17 cellular contexts compared by ENCODE assay signal in the genomic region with DNA sequence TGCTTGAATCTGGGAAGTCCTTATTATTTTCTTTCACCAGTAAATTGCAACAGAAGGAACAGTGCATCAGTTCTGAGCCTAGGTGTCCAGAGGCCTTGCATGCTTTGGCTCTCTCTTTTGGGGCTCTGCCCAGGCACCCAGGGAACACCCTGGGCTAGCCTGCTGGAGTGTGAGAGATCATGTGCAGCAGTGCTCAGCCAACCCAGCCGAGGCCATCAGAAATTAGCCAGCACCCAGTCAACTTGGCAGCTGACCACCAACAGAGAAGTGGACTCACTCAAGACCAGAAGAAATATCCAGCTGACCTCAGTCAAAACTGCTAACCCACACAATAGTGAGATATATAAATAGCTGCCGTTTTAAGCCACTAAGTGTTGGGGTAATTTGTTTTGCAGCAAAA. TPM values are rescaled to one million over a fixed set of nuclear protein-coding genes. Genes with fewer than 3 reads are reported as not detected.
DNase-seq lines count a peak whose midpoint lies in the region; ATAC-seq and TF ChIP-seq lines count a peak whose summit lies in the region.
"Had no signal": no experiment of that assay in that cellular context is flagged by ENCODE, and none has a peak within 500 bp of the region (broad histone marks: within the 10 kb centered on the region; RNA-seq: fewer than 3 reads in every experiment).

No MANE protein-coding gene starts in this region.

- POLR2A ChIA-PET in PC-3 (lab: Charles Lee; ENCODE audit: unreplicated experiment), result no interaction called here

- H3K4me3 ChIP-seq in PC-3 (ENCODE audit: low read length), result no peak overlapping the region
- no peak overlapping the region for H3K4me3 ChIP-seq in lower lobe of right lung
- no peak overlapping the region for H3K4me3 ChIP-seq in subcutaneous abdominal adipose tissue (ENCODE audit: low read depth in 1 of 5, low read length in 5 of 5)
- H3K4me3 ChIP-seq: dorsolateral prefrontal cortex, prostate gland had no signal

- H3K36me3 ChIP-seq in PC-3 (ENCODE audit: low read depth, low read length), result no peaks in the 10 kb centered on the region
- H3K36me3 ChIP-seq in lower lobe of right lung, result no peaks in the 10 kb centered on the region
- H3K36me3 ChIP-seq in subcutaneous abdominal adipose tissue (ENCODE audit: control insufficient read depth in 5 of 5, insufficient read depth in 5 of 5, low read length in 5 of 5), result no peaks in the 10 kb centered on the region
- H3K36me3 ChIP-seq: prostate gland had no signal

- no peaks in the 10 kb centered on the region for H3K79me2 ChIP-seq in PC-3 (ENCODE audit: low read length)

- BruUV-seq in PC-3 (replicated peaks; lab: Mats Ljungman, UMichigan), result no TSS peak

- no peaks in the 10 kb centered on the region for H4K20me1 ChIP-seq in PC-3 (ENCODE audit: low read length)

- no peaks in the 10 kb centered on the region for H3K9me3 ChIP-seq in PC-3 (ENCODE audit: low read length)
- no peaks in the 10 kb centered on the region for H3K9me3 ChIP-seq in lower lobe of right lung
- no peaks in the 10 kb centered on the region for H3K9me3 ChIP-seq in subcutaneous abdominal adipose tissue (ENCODE audit: control insufficient read depth in 5 of 5, low read length in 5 of 5)
- H3K9me3 ChIP-seq: prostate gland had no signal

- H3K27ac ChIP-seq in PC-3 (ENCODE audit: low read length) (peak overlapping the region; percentile 56; the same call in 1 of the 2 replicates), lower lobe of right lung (no peak overlapping the region), subcutaneous abdominal adipose tissue (ENCODE audit: low read depth, low read length) (peak overlapping the region; percentile 41)
- H3K27ac ChIP-seq: dorsolateral prefrontal cortex, prostate gland had no signal

- CTCF ChIA-PET in PC-3 (lab: Charles Lee), result no interaction called here

- peaks cover 33% of the 10 kb centered on the region for H3K4me1 ChIP-seq in PC-3 (ENCODE audit: insufficient read depth, low read length)
- H3K4me1 ChIP-seq in lower lobe of right lung, result peaks cover 41% of the 10 kb centered on the region
- H3K4me1 ChIP-seq in subcutaneous abdominal adipose tissue (ENCODE audit: control insufficient read depth in 5 of 5, insufficient read depth in 5 of 5, low read length in 5 of 5), result peaks cover 20 to 48% (median 38%) of the 10 kb centered on the region in 5 donors
- H3K4me1 ChIP-seq: prostate gland had no signal

- no peak overlapping the region for H3K4me2 ChIP-seq in PC-3 (ENCODE audit: low read length)

- H3F3A ChIP-seq in PC-3 (ENCODE audit: low read length, unreplicated experiment), result no peaks in the 10 kb centered on the region

- DNase-seq in PC-3 (no peak), fibroblast of gingiva (ENCODE audit: low read depth) (peak; percentile 73), lower lobe of right lung (no peak), T-helper 9 cell (no peak), activated T-cell treated with anti-CD3 and anti-CD28 coated beads for 4 hours (no peak), COLO668 (lab: John Stamatoyannopoulos, UW; ENCODE audit: unreplicated experiment) (no peak)
- DNase-seq: activated effector memory CD4-positive, alpha-beta T cell treated with anti-CD3 and anti-CD28 coated beads, Interleukin-2, amount 50 U/mL, for 16 hours; anterior cingulate cortex; naive thymus-derived CD8-positive, alpha-beta T cell; NCI-H1436 treated with DMSO at 0.1 percent for 48 hours; SHP77 treated with DMSO at 0.1 percent for 48 hours had no signal

- H2AFZ ChIP-seq in PC-3 (ENCODE audit: low read length), result no peak overlapping the region

- H3K9me2 ChIP-seq in PC-3 (replicated peaks; ENCODE audit: low read length), result no peaks in the 10 kb centered on the region

- H3K9ac ChIP-seq in PC-3 (ENCODE audit: low read length), result no peak overlapping the region
- no peak overlapping the region for H3K9ac ChIP-seq in subcutaneous abdominal adipose tissue (ENCODE audit: low read length in 5 of 5)

- H3K27me3 ChIP-seq in PC-3 (ENCODE audit: low read length), result no peaks in the 10 kb centered on the region
- no peaks in the 10 kb centered on the region for H3K27me3 ChIP-seq in lower lobe of right lung (ENCODE audit: low read depth)
- no peaks in the 10 kb centered on the region for H3K27me3 ChIP-seq in subcutaneous abdominal adipose tissue (ENCODE audit: control insufficient read depth in 5 of 5, insufficient read depth in 4 of 5, low read length in 5 of 5)
- H3K27me3 ChIP-seq: dorsolateral prefrontal cortex had no signal

- intact Hi-C loops in PC-3 (cut with micrococcal nuclease) (loop anchor here (1.0 kb wide), 1 partner anchor 67 kb away; no protein-coding TSS in a partner anchor), lower lobe of right lung (cut with DNase I) (no loop called here)

- TF ChIP-seq CTCF in PC-3 (conservative IDR thresholded peaks at IDR 0.05; ENCODE audit: low read depth, low read length) (no peak), lower lobe of right lung (IDR thresholded peaks at IDR 0.05) (no peak)

- no peak for ATAC-seq in PC-3
- ATAC-seq in lower lobe of right lung, result peak; percentile 8 to 48
- ATAC-seq in HG03432 (IDR thresholded peaks at IDR 0.05; ENCODE audit: unreplicated experiment), result no peak
- ATAC-seq: esophagus mucosa; naive thymus-derived CD8-positive, alpha-beta T cell had no signal

RNA-seq across cellular contexts. Expression of a gene that starts 11.2 kb away (rescaled TPM):
- 2.0 and 3.7 TPM in 2 replicates for total RNA-seq in PC-3 (2014; rRNA removed)
- total RNA-seq in lower lobe of right lung, result 0.56 TPM
- total RNA-seq: naive thymus-derived CD8-positive, alpha-beta T cell; T-helper 1 cell treated with Interleukin-12 subunit alpha and Interleukin-12 subunit beta and Interleukin-4 antibody, amounts not matched to agents 30 ng/mL and 1 ng/mL, for 36 hours had no signal

Comparison
In these comparisons a context has a peak if more than half of its experiments do, and no peak if none do; other contexts are left out.
1. ATAC-seq: peak in lower lobe of right lung (2 of 2); none in PC-3 (single experiment) and HG03432 (single experiment).